1 cellular context compared by ENCODE assay signal in genomic region chr11:124070906-124071621, GRCh38.
TF ChIP-seq lines count a peak whose summit lies in the region.

No MANE protein-coding gene starts in this region.

TF ChIP-seq in HCT116, 20 proteins besides CTCF, POLR2A, EP300 and RAD21:
- TF ChIP-seq REST (IDR thresholded peaks at IDR 0.05; ENCODE audit: low read depth): no peak
- no peak for TF ChIP-seq ZNF274 (IDR thresholded peaks at IDR 0.05; ENCODE audit: low read depth, low read length)
TF ChIP-seq in HCT116: peak in this region for 0.
